In genomic region chr17:44076716-44077594, GRCh38 we compare ENCODE assay signal across 1 cellular context.
TF ChIP-seq lines count a peak whose summit lies in the region.

No MANE protein-coding gene starts in this region.

TF ChIP-seq in HepG2, 621 proteins besides CTCF, POLR2A, EP300 and RAD21 (continues in another document):
- TF ChIP-seq HNRNPUL1 (IDR thresholded peaks at IDR 0.05; ENCODE audit: low read depth, low read length) (no peak), PRPF4 (IDR thresholded peaks at IDR 0.05; ENCODE audit: low read depth, low read length, poor library complexity, severe bottlenecking) (no peak), ERF (CRISPR knock-in tag; IDR thresholded peaks at IDR 0.05) (no peak), NR2F6 (IDR thresholded peaks at IDR 0.05) (no peak), NR2F6 (CRISPR knock-in tag; IDR thresholded peaks at IDR 0.05) (no peak), ZNF256 (CRISPR knock-in tag; conservative IDR thresholded peaks at IDR 0.05) (no peak), RFXAP (CRISPR knock-in tag; IDR thresholded peaks at IDR 0.05; ENCODE audit: borderline replicate concordance) (0 out of 2 replicates have a peak, but pooled peaks have one; percentile 45), ZNF713 (CRISPR knock-in tag; IDR thresholded peaks at IDR 0.05) (no peak), IKZF4 (CRISPR knock-in tag; IDR thresholded peaks at IDR 0.05; ENCODE audit: borderline replicate concordance, low read depth, not compliant biosample characterization) (no peak), ZNF138 (CRISPR knock-in tag; IDR thresholded peaks at IDR 0.05; ENCODE audit: low read depth) (no peak), ZNF891 (CRISPR knock-in tag; IDR thresholded peaks at IDR 0.05) (no peak), ZNF772 (CRISPR knock-in tag; IDR thresholded peaks at IDR 0.05) (peak; percentile 56; the same call in 1 of the 2 replicates), ZNF230 (CRISPR knock-in tag; IDR thresholded peaks at IDR 0.05) (no peak), SMAD9 (CRISPR knock-in tag; IDR thresholded peaks at IDR 0.05) (no peak), GATAD2A (CRISPR knock-in tag; IDR thresholded peaks at IDR 0.05) (no peak; the same call in 1 of the 2 replicates), ZNF354B (CRISPR knock-in tag; IDR thresholded peaks at IDR 0.05) (no peak), ELF3 (CRISPR knock-in tag; IDR thresholded peaks at IDR 0.05) (no peak), ISL2 (CRISPR knock-in tag; IDR thresholded peaks at IDR 0.05) (0 out of 2 replicates have a peak, but pooled peaks have one; percentile 32), PHF20 (CRISPR knock-in tag; IDR thresholded peaks at IDR 0.05) (no peak), ZBTB25 (CRISPR knock-in tag; IDR thresholded peaks at IDR 0.05) (no peak), POLR2AphosphoS5 (IDR thresholded peaks at IDR 0.05; ENCODE audit: low read depth, low read length) (peak; percentile 23; the same call in 1 of the 2 replicates), ZNF335 (CRISPR knock-in tag; IDR thresholded peaks at IDR 0.05) (0 out of 2 replicates have a peak, but pooled peaks have one; percentile 22), HIC2 (CRISPR knock-in tag; IDR thresholded peaks at IDR 0.05; ENCODE audit: low read depth) (no peak; the same call in 1 of the 2 replicates), FOXO4 (CRISPR knock-in tag; conservative IDR thresholded peaks at IDR 0.05) (0 out of 2 replicates have a peak, but pooled peaks have one; percentile 39), BCL6 (CRISPR knock-in tag; IDR thresholded peaks at IDR 0.05) (no peak), ZNF709 (CRISPR knock-in tag; IDR thresholded peaks at IDR 0.05) (peak; percentile 38; the same call in 1 of the 2 replicates), DDIT3 (CRISPR knock-in tag; IDR thresholded peaks at IDR 0.05) (no peak), RERE (CRISPR knock-in tag; IDR thresholded peaks at IDR 0.05; ENCODE audit: low read depth) (no peak), MTF2 (CRISPR knock-in tag; IDR thresholded peaks at IDR 0.05; ENCODE audit: borderline replicate concordance) (no peak), ZNF768 (CRISPR knock-in tag; IDR thresholded peaks at IDR 0.05) (peak; percentile 57; the same call in 1 of the 2 replicates), NCOR1 (IDR thresholded peaks at IDR 0.05; ENCODE audit: borderline replicate concordance, low read length) (no peak), TOPORS (CRISPR knock-in tag; IDR thresholded peaks at IDR 0.05) (no peak), SP1 (IDR thresholded peaks at IDR 0.05) (no peak), SP1 (CRISPR knock-in tag; IDR thresholded peaks at IDR 0.05) (no peak), SNRNP70 (IDR thresholded peaks at IDR 0.05; ENCODE audit: low read depth, low read length) (no peak), KDM4B (CRISPR knock-in tag; IDR thresholded peaks at IDR 0.05) (no peak), KMT2A (CRISPR knock-in tag; IDR thresholded peaks at IDR 0.05) (peak; percentile 28; the same call in 1 of the 2 replicates), ZBTB3 (CRISPR knock-in tag; IDR thresholded peaks at IDR 0.05; ENCODE audit: borderline replicate concordance, low read depth) (no peak), RNF2 (conservative IDR thresholded peaks at IDR 0.05; ENCODE audit: low read depth) (no peak), ZNF225 (CRISPR knock-in tag; IDR thresholded peaks at IDR 0.05) (no peak), TRIM24 (CRISPR knock-in tag; IDR thresholded peaks at IDR 0.05) (no peak), ZNF234 (CRISPR knock-in tag; conservative IDR thresholded peaks at IDR 0.05) (0 out of 2 replicates have a peak, but pooled peaks have one; percentile 39), HNF4A (CRISPR knock-in tag; IDR thresholded peaks at IDR 0.05) (peak; percentile 56; the same call in 1 of the 2 replicates), ZNF644 (CRISPR knock-in tag; IDR thresholded peaks at IDR 0.05; ENCODE audit: low read depth) (no peak), KDM6A (CRISPR knock-in tag; IDR thresholded peaks at IDR 0.05; ENCODE audit: low read depth) (no peak), YEATS4 (CRISPR knock-in tag; IDR thresholded peaks at IDR 0.05; ENCODE audit: borderline replicate concordance) (peak; percentile 41; the same call in 1 of the 2 replicates), ZMYM2 (CRISPR knock-in tag; IDR thresholded peaks at IDR 0.05) (no peak)
- TF ChIP-seq, protein P1, sequence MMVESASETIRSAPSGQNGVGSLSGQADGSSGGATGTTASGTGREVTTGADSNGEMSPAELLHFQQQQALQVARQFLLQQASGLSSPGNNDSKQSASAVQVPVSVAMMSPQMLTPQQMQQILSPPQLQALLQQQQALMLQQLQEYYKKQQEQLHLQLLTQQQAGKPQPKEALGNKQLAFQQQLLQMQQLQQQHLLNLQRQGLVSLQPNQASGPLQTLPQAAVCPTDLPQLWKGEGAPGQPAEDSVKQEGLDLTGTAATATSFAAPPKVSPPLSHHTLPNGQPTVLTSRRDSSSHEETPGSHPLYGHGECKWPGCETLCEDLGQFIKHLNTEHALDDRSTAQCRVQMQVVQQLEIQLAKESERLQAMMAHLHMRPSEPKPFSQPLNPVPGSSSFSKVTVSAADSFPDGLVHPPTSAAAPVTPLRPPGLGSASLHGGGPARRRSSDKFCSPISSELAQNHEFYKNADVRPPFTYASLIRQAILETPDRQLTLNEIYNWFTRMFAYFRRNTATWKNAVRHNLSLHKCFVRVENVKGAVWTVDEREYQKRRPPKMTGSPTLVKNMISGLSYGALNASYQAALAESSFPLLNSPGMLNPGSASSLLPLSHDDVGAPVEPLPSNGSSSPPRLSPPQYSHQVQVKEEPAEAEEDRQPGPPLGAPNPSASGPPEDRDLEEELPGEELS (CRISPR knock-in tag; IDR thresholded peaks at IDR 0.05): peak; percentile 76
- TF ChIP-seq, protein P2, sequence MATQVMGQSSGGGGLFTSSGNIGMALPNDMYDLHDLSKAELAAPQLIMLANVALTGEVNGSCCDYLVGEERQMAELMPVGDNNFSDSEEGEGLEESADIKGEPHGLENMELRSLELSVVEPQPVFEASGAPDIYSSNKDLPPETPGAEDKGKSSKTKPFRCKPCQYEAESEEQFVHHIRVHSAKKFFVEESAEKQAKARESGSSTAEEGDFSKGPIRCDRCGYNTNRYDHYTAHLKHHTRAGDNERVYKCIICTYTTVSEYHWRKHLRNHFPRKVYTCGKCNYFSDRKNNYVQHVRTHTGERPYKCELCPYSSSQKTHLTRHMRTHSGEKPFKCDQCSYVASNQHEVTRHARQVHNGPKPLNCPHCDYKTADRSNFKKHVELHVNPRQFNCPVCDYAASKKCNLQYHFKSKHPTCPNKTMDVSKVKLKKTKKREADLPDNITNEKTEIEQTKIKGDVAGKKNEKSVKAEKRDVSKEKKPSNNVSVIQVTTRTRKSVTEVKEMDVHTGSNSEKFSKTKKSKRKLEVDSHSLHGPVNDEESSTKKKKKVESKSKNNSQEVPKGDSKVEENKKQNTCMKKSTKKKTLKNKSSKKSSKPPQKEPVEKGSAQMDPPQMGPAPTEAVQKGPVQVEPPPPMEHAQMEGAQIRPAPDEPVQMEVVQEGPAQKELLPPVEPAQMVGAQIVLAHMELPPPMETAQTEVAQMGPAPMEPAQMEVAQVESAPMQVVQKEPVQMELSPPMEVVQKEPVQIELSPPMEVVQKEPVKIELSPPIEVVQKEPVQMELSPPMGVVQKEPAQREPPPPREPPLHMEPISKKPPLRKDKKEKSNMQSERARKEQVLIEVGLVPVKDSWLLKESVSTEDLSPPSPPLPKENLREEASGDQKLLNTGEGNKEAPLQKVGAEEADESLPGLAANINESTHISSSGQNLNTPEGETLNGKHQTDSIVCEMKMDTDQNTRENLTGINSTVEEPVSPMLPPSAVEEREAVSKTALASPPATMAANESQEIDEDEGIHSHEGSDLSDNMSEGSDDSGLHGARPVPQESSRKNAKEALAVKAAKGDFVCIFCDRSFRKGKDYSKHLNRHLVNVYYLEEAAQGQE (IDR thresholded peaks at IDR 0.05; ENCODE audit: borderline replicate concordance in 1 of 2, low read depth in 1 of 2, low read length in 2 of 2): no peak
- TF ChIP-seq, protein P3, sequence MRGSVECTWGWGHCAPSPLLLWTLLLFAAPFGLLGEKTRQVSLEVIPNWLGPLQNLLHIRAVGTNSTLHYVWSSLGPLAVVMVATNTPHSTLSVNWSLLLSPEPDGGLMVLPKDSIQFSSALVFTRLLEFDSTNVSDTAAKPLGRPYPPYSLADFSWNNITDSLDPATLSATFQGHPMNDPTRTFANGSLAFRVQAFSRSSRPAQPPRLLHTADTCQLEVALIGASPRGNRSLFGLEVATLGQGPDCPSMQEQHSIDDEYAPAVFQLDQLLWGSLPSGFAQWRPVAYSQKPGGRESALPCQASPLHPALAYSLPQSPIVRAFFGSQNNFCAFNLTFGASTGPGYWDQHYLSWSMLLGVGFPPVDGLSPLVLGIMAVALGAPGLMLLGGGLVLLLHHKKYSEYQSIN (CRISPR knock-in tag; IDR thresholded peaks at IDR 0.05; ENCODE audit: borderline replicate concordance): no peak
- TF ChIP-seq, protein P4, sequence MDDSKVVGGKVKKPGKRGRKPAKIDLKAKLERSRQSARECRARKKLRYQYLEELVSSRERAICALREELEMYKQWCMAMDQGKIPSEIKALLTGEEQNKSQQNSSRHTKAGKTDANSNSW (CRISPR knock-in tag; IDR thresholded peaks at IDR 0.05; ENCODE audit: borderline replicate concordance): no peak
- TF ChIP-seq, protein P5, sequence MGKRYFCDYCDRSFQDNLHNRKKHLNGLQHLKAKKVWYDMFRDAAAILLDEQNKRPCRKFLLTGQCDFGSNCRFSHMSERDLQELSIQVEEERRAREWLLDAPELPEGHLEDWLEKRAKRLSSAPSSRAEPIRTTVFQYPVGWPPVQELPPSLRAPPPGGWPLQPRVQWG (CRISPR knock-in tag; IDR thresholded peaks at IDR 0.05; ENCODE audit: borderline replicate concordance, low read depth): no peak
